In genomic region chr20:38870733-38871559, GRCh38 we compare ENCODE assay signal across 8 cellular contexts. TPM values are rescaled to one million over a fixed set of nuclear protein-coding genes. Genes with fewer than 3 reads are reported as not detected.
DNase-seq lines count a peak whose midpoint lies in the region; ATAC-seq and TF ChIP-seq lines count a peak whose summit lies in the region.

No MANE protein-coding gene starts in this region.

- no peak overlapping the region for H3K27ac ChIP-seq in CD8-positive, alpha-beta T cell (ENCODE audit: low read depth, low read length)
- no peak overlapping the region for H3K27ac ChIP-seq in ovary

- no peaks in the 10 kb centered on the region for H3K9me3 Mint-ChIP-seq in CD8-positive, alpha-beta T cell
- no peaks in the 10 kb centered on the region for H3K9me3 Mint-ChIP-seq in memory B cell

- no peak overlapping the region for H3K4me3 ChIP-seq in CD8-positive, alpha-beta T cell (ENCODE audit: low read depth, low read length)
- no peak overlapping the region for H3K4me3 ChIP-seq in ovary

- no peak for TF ChIP-seq EP300 in ovary (IDR thresholded peaks at IDR 0.05)

- H3K36me3 ChIP-seq in CD8-positive, alpha-beta T cell (ENCODE audit: insufficient read depth, low read length) = no peaks in the 10 kb centered on the region
- H3K36me3 ChIP-seq in ovary = no peaks in the 10 kb centered on the region

- no peak for TF ChIP-seq CTCF in CD8-positive, alpha-beta T cell (IDR thresholded peaks at IDR 0.05)
- TF ChIP-seq CTCF in ovary (IDR thresholded peaks at IDR 0.05) = no peak

- CTCF ChIA-PET in CD8-positive, alpha-beta T cell (lab: Charles Lee) = interaction anchor here (1.2 to 1.4 kb wide), 2 partner anchors 12 to 64 kb away, joined by 3 to 4 read pairs; no protein-coding TSS in a partner anchor

- TF ChIP-seq POLR2A in ovary (IDR thresholded peaks at IDR 0.05) = no peak

- intact Hi-C loops in CD8-positive, alpha-beta T cell (cut with DNase I, micrococcal nuclease) = no loop called here
- intact Hi-C loops in ovary (cut with DNase I) = no loop called here

- peak overlapping the region; percentile 62 for H3K4me3 Mint-ChIP-seq in CD8-positive, alpha-beta T cell
- H3K4me3 Mint-ChIP-seq in memory B cell = peak overlapping the region; percentile 85

- H3K27ac Mint-ChIP-seq in CD8-positive, alpha-beta T cell = peak overlapping the region; percentile 77
- peak overlapping the region; percentile 99 for H3K27ac Mint-ChIP-seq in memory B cell

- ATAC-seq in CD8-positive, alpha-beta T cell = no peak
- ATAC-seq in memory B cell (ENCODE audit: low read depth) (no peak), GM18870 (IDR thresholded peaks at IDR 0.05; ENCODE audit: unreplicated experiment) (no peak)

- POLR2A ChIA-PET in CD8-positive, alpha-beta T cell (lab: Charles Lee) = interaction anchor here (0.6 to 1.5 kb wide), 4 partner anchors 8 to 65 kb away, joined by 3 to 4 read pairs (median 3); partner anchors contain the start of gene PPP1R16B

- no peaks in the 10 kb centered on the region for H3K9me3 ChIP-seq in CD8-positive, alpha-beta T cell (ENCODE audit: low read length)
- H3K9me3 ChIP-seq in ovary = no peaks in the 10 kb centered on the region

- H3K4me1 Mint-ChIP-seq in CD8-positive, alpha-beta T cell (ENCODE audit: low read depth) = peaks cover 64% of the 10 kb centered on the region
- H3K4me1 Mint-ChIP-seq in memory B cell = peaks cover 67% of the 10 kb centered on the region

- H3K4me1 ChIP-seq in CD8-positive, alpha-beta T cell (ENCODE audit: insufficient read depth, low read length) = peaks cover 51% of the 10 kb centered on the region
- H3K4me1 ChIP-seq in ovary (ENCODE audit: insufficient read depth) = no peaks in the 10 kb centered on the region

- H3K36me3 Mint-ChIP-seq in CD8-positive, alpha-beta T cell = peaks cover 19% of the 10 kb centered on the region
- peaks cover 6% of the 10 kb centered on the region for H3K36me3 Mint-ChIP-seq in memory B cell

- DNase-seq in CD8-positive, alpha-beta T cell = peak in 3 of 7 experiments; percentile 31 to 62 (median 56)
- peak; percentile 52 for DNase-seq in NAMALWA (ENCODE audit: low spot score)
- DNase-seq in activated T-helper 9 cell treated with anti-CD3 and anti-CD28 coated beads, Interleukin-2, amount 50 U/mL, for 16 hours (ENCODE audit: low read depth) = peak; percentile 35
- no peak for DNase-seq in memory B cell (ENCODE audit: low spot score in 2 of 2)
- no peak for DNase-seq in UCSD-AML1 (lab: John Stamatoyannopoulos, UW; ENCODE audit: unreplicated experiment)
- no peak for DNase-seq in ovary
- no peak for DNase-seq in Kasumi-1 (lab: John Stamatoyannopoulos, UW)

- 36 to 38% (median 37%) methylated on average over 12 of the region's 12 CpGs for WGBS in ovary, 3 donors

- H3K27me3 Mint-ChIP-seq in CD8-positive, alpha-beta T cell (ENCODE audit: low read depth) = no peaks in the 10 kb centered on the region
- H3K27me3 Mint-ChIP-seq in memory B cell = no peaks in the 10 kb centered on the region

- H3K27me3 ChIP-seq in CD8-positive, alpha-beta T cell (ENCODE audit: insufficient read depth, low read length) = no peaks in the 10 kb centered on the region
- no peaks in the 10 kb centered on the region for H3K27me3 ChIP-seq in ovary

RNA-seq across cellular contexts. Expression of gene FAM83D, which starts 55.3 kb away (rescaled TPM):
- total RNA-seq in CD8-positive, alpha-beta T cell = 1 to 10 TPM; 5.3 to 6.3 TPM
- total RNA-seq in ovary = under 1 TPM in 6 of 7 donors, not detected in 1; 0.18 to 0.80 (median 0.56) TPM
- polyA plus RNA-seq in ovary = 1 to 10 TPM in 1 of 2 donors, under 1 TPM in 1; 0.52 to 2.5 TPM

Comparison
In these comparisons a context has a peak if more than half of its experiments do, and no peak if none do; other contexts are left out.
1. DNase-seq: peak in NAMALWA (single experiment) and activated T-helper 9 cell treated with anti-CD3 and anti-CD28 coated beads, Interleukin-2, amount 50 U/mL, for 16 hours (single experiment); none in memory B cell (0 of 2), UCSD-AML1 (single experiment), ovary (0 of 5) and Kasumi-1 (0 of 2).